ENCODE assay signal across 14 cellular contexts in genomic region chr6:28269492-28269891, GRCh38.
A peak's percentile ranks its signal among the peaks of the same experiment; 100 is the strongest.
DNase-seq lines count a peak whose midpoint lies in the region; ATAC-seq and TF ChIP-seq lines count a peak whose summit lies in the region.
"Had no signal": no experiment of that assay in that cellular context is flagged by ENCODE, and none has a peak within 500 bp of the region (broad histone marks: within the 10 kb centered on the region; RNA-seq: fewer than 3 reads in every experiment).

No MANE protein-coding gene starts in this region.

- H3K27me3 ChIP-seq in RWPE2 (ENCODE audit: insufficient read depth, poor library complexity, severe bottlenecking) = no peaks in the 10 kb centered on the region

- no peaks in the 10 kb centered on the region for H3K9me3 Mint-ChIP-seq in stimulated activated naive CD8-positive, alpha-beta T cell treated with anti-CD3 and anti-CD28 coated beads, Interleukin-15, amount 100 ng/mL, for 72 hours
- H3K9me3 Mint-ChIP-seq: activated B cell treated with CpG ODN at 0.5 μM for 24 hours had no signal

- H3K4me3 Mint-ChIP-seq in stimulated activated naive CD8-positive, alpha-beta T cell treated with anti-CD3 and anti-CD28 coated beads, Interleukin-15, amount 100 ng/mL, for 72 hours = no peak overlapping the region
- H3K4me3 Mint-ChIP-seq: activated B cell treated with CpG ODN at 0.5 μM for 24 hours had no signal

- H3K27me3 Mint-ChIP-seq in stimulated activated naive CD8-positive, alpha-beta T cell treated with anti-CD3 and anti-CD28 coated beads, Interleukin-15, amount 100 ng/mL, for 72 hours = no peaks in the 10 kb centered on the region
- H3K27me3 Mint-ChIP-seq: activated B cell treated with CpG ODN at 0.5 μM for 24 hours had no signal

- peaks cover 19% of the 10 kb centered on the region for H3K36me3 ChIP-seq in RWPE2 (ENCODE audit: low read depth)

- no peak for TF ChIP-seq CTCF in RWPE2 (IDR thresholded peaks at IDR 0.05; ENCODE audit: poor library complexity, severe bottlenecking)

- no peak for DNase-seq in stimulated activated naive CD8-positive, alpha-beta T cell treated with anti-CD3 and anti-CD28 coated beads, Interleukin-15, Interleukin-2, amounts not matched to agents 100 U/mL and 50 U/mL, for 24 hours
- DNase-seq in stimulated activated naive CD8-positive, alpha-beta T cell treated with anti-CD3 and anti-CD28 coated beads, Interleukin-15, amount 100 ng/mL, for 72 hours = no peak
- DNase-seq in RWPE2 (ENCODE audit: low spot score) = no peak
- peak; percentile 86 for DNase-seq in fibroblast of peridontal ligament (ENCODE audit: extremely low read depth)
- no peak for DNase-seq in NCI-H1105 (lab: John Stamatoyannopoulos, UW)
- no peak for DNase-seq in globus pallidus (ENCODE audit: low spot score)
- DNase-seq: activated B cell treated with CpG ODN at 0.5 μM for 24 hours; cerebellar nuclear complex; DMS79; left ventricle myocardium inferior; NCI-H510A; stimulated activated CD4-positive, alpha-beta T cell treated with anti-CD3 and anti-CD28 coated beads, Interleukin-1b, Interleukin-23, amount 100 ng/mL, for 48 hours had no signal

- H3K4me1 Mint-ChIP-seq in stimulated activated naive CD8-positive, alpha-beta T cell treated with anti-CD3 and anti-CD28 coated beads, Interleukin-15, amount 100 ng/mL, for 72 hours = peaks cover 19% of the 10 kb centered on the region

- H3K9me3 ChIP-seq in RWPE2 (ENCODE audit: severe bottlenecking) = no peaks in the 10 kb centered on the region
- H3K9me3 ChIP-seq: left ventricle myocardium inferior had no signal

- H3K4me3 ChIP-seq in RWPE2 (ENCODE audit: severe bottlenecking) = no peak overlapping the region
- H3K4me3 ChIP-seq: left ventricle myocardium inferior had no signal

- peak; percentile 40 for ATAC-seq in stimulated activated naive CD8-positive, alpha-beta T cell treated with anti-CD3 and anti-CD28 coated beads, Interleukin-15, Interleukin-2, amounts not matched to agents 100 U/mL and 50 U/mL, for 24 hours
- ATAC-seq in stimulated activated naive CD8-positive, alpha-beta T cell treated with anti-CD3 and anti-CD28 coated beads, Interleukin-15, amount 100 ng/mL, for 72 hours = no peak
- peak; percentile 74 for ATAC-seq in RWPE2 (ENCODE audit: low read depth)
- ATAC-seq in HG03108 (IDR thresholded peaks at IDR 0.05; ENCODE audit: unreplicated experiment) = no peak
- ATAC-seq in GM19328 (IDR thresholded peaks at IDR 0.05; ENCODE audit: unreplicated experiment) = no peak

- peak overlapping the region; percentile 58 for H3K27ac ChIP-seq in RWPE2 (ENCODE audit: poor library complexity, severe bottlenecking)
- H3K27ac ChIP-seq: left ventricle myocardium inferior had no signal

- H3K4me1 ChIP-seq in RWPE2 (ENCODE audit: insufficient read depth, poor library complexity, severe bottlenecking) = peaks cover 23% of the 10 kb centered on the region

- no peak overlapping the region for H3K27ac Mint-ChIP-seq in stimulated activated naive CD8-positive, alpha-beta T cell treated with anti-CD3 and anti-CD28 coated beads, Interleukin-15, amount 100 ng/mL, for 72 hours
- H3K27ac Mint-ChIP-seq: activated B cell treated with CpG ODN at 0.5 μM for 24 hours had no signal

Comparison
In these comparisons a context has a peak if more than half of its experiments do, and no peak if none do; other contexts are left out.
1. ATAC-seq: peak in stimulated activated naive CD8-positive, alpha-beta T cell treated with anti-CD3 and anti-CD28 coated beads, Interleukin-15, Interleukin-2, amounts not matched to agents 100 U/mL and 50 U/mL, for 24 hours (single experiment) and RWPE2 (single experiment); none in stimulated activated naive CD8-positive, alpha-beta T cell treated with anti-CD3 and anti-CD28 coated beads, Interleukin-15, amount 100 ng/mL, for 72 hours (single experiment), HG03108 (single experiment) and GM19328 (single experiment).